Comparison of ENCODE assay signal across 8 cellular contexts in genomic region chr12:56998981-56999380, GRCh38.
DNase-seq lines count a peak whose midpoint lies in the region; ATAC-seq lines count a peak whose summit lies in the region.

No MANE protein-coding gene starts in this region.

- ATAC-seq in GM18499 (IDR thresholded peaks at IDR 0.05; ENCODE audit: insufficient read depth, unreplicated experiment) (peak; percentile 47), GM21529 (IDR thresholded peaks at IDR 0.05; ENCODE audit: unreplicated experiment) (peak; percentile 86), HG03521 (IDR thresholded peaks at IDR 0.05; ENCODE audit: unreplicated experiment) (peak; percentile 80), HG03571 (IDR thresholded peaks at IDR 0.05; ENCODE audit: unreplicated experiment) (no peak)

- peak; percentile 38 for DNase-seq in germinal center (ENCODE audit: low spot score)
- no peak for DNase-seq in activated gamma-delta T cell treated with Interleukin-2 at 50 U/mL for 16 hours
- no peak for DNase-seq in DMS114 treated with DMSO at 0.1 percent for 48 hours (lab: John Stamatoyannopoulos, UW; ENCODE audit: unreplicated experiment)
- no peak for DNase-seq in NCI-H1048 (lab: John Stamatoyannopoulos, UW)
